Comparison of ENCODE assay signal across 1 cellular context in genomic region chr2:64649013-64649484, GRCh38.
TF ChIP-seq lines count a peak whose summit lies in the region.

No MANE protein-coding gene starts in this region.

TF ChIP-seq in K562, 482 proteins besides CTCF, POLR2A, EP300 and RAD21 (continued from another document and continues in another):
- TF ChIP-seq THAP12 (CRISPR knock-in tag; IDR thresholded peaks at IDR 0.05), result no peak
- TF ChIP-seq HDAC6 (IDR thresholded peaks at IDR 0.05; ENCODE audit: low read depth, low read length), result no peak
- no peak for TF ChIP-seq EZH2 (IDR thresholded peaks at IDR 0.05; ENCODE audit: borderline replicate concordance, low read depth, low read length)
- TF ChIP-seq ZNF212 (CRISPR knock-in tag; IDR thresholded peaks at IDR 0.05), result no peak
- no peak for TF ChIP-seq ZNF76 (CRISPR knock-in tag; IDR thresholded peaks at IDR 0.05; ENCODE audit: borderline replicate concordance)
- TF ChIP-seq ZHX1 (conservative IDR thresholded peaks at IDR 0.05; ENCODE audit: low read length), result no peak
- no peak for TF ChIP-seq TCF15 (CRISPR knock-in tag; IDR thresholded peaks at IDR 0.05)
- peak; percentile 42 to 89; a peak in 3 of 4 replicates for TF ChIP-seq RCOR1 (IDR thresholded peaks at IDR 0.05; ENCODE audit: borderline replicate concordance in 1 of 2, low read depth in 2 of 2, low read length in 2 of 2)
- TF ChIP-seq ZNF23 (CRISPR knock-in tag; IDR thresholded peaks at IDR 0.05), result no peak
- TF ChIP-seq NBN (IDR thresholded peaks at IDR 0.05; ENCODE audit: low read depth), result peak; percentile 64; the same call in 1 of the 2 replicates
- TF ChIP-seq ZEB2 (IDR thresholded peaks at IDR 0.05), result peak; percentile 62; the same call in 1 of the 2 replicates
- TF ChIP-seq ARID4B (CRISPR knock-in tag; IDR thresholded peaks at IDR 0.05), result no peak
- TF ChIP-seq ZBTB34 (CRISPR knock-in tag; IDR thresholded peaks at IDR 0.05), result no peak
- no peak for TF ChIP-seq ZNF449 (CRISPR knock-in tag; IDR thresholded peaks at IDR 0.05)
- no peak for TF ChIP-seq E2F4 (CRISPR knock-in tag; IDR thresholded peaks at IDR 0.05; ENCODE audit: low read depth)
- no peak for TF ChIP-seq FOXP1 (CRISPR knock-in tag; IDR thresholded peaks at IDR 0.05)
- no peak for TF ChIP-seq PRMT5 (CRISPR knock-in tag; IDR thresholded peaks at IDR 0.05)
- TF ChIP-seq OTX1 (CRISPR knock-in tag; IDR thresholded peaks at IDR 0.05), result no peak
- no peak for TF ChIP-seq GABPB2 (CRISPR knock-in tag; conservative IDR thresholded peaks at IDR 0.05)
- TF ChIP-seq PHF21A (IDR thresholded peaks at IDR 0.05; ENCODE audit: borderline replicate concordance, low read depth), result no peak
- no peak for TF ChIP-seq L3MBTL2 (IDR thresholded peaks at IDR 0.05)
- TF ChIP-seq JUN (IDR thresholded peaks at IDR 0.05; ENCODE audit: borderline replicate concordance, low read depth, low read length), result no peak
- TF ChIP-seq JUN (CRISPR knock-in tag; IDR thresholded peaks at IDR 0.05; ENCODE audit: borderline replicate concordance), result no peak
- TF ChIP-seq ZNF121 (CRISPR knock-in tag; conservative IDR thresholded peaks at IDR 0.05), result no peak
- peak; percentile 65 for TF ChIP-seq CCNT2 (IDR thresholded peaks at IDR 0.05; ENCODE audit: borderline replicate concordance, extremely low read depth, insufficient read length, low read depth, low read length)
- no peak for TF ChIP-seq SREBF2 (CRISPR knock-in tag; IDR thresholded peaks at IDR 0.05)
- TF ChIP-seq ZNF12 (CRISPR knock-in tag; IDR thresholded peaks at IDR 0.05), result no peak
- TF ChIP-seq HSF4 (CRISPR knock-in tag; IDR thresholded peaks at IDR 0.05; ENCODE audit: borderline replicate concordance), result no peak
- TF ChIP-seq NELFE (IDR thresholded peaks at IDR 0.05; ENCODE audit: insufficient read depth, insufficient read length), result no peak
- TF ChIP-seq ZNF239 (CRISPR knock-in tag; IDR thresholded peaks at IDR 0.05), result no peak
- peak; percentile 13 for TF ChIP-seq RBBP5 (IDR thresholded peaks at IDR 0.05; ENCODE audit: borderline replicate concordance, insufficient read depth, low read length, poor library complexity, severe bottlenecking)
- no peak for TF ChIP-seq ZNF75A (CRISPR knock-in tag; IDR thresholded peaks at IDR 0.05)
- no peak for TF ChIP-seq CHD2 (IDR thresholded peaks at IDR 0.05; ENCODE audit: low read depth, low read length)
- TF ChIP-seq ZNF133 (CRISPR knock-in tag; IDR thresholded peaks at IDR 0.05), result no peak
- no peak; the same call in 1 of the 2 replicates for TF ChIP-seq MECOM (CRISPR knock-in tag; IDR thresholded peaks at IDR 0.05)
- no peak for TF ChIP-seq DNMT1 (IDR thresholded peaks at IDR 0.05)
- TF ChIP-seq SFPQ (IDR thresholded peaks at IDR 0.05; ENCODE audit: low read depth, low read length), result no peak
- peak in 1 of 2 experiments; percentile 43; a peak in 1 of 4 replicates for TF ChIP-seq ARNT (IDR thresholded peaks at IDR 0.05)
- no peak for TF ChIP-seq HEY1 (CRISPR knock-in tag; IDR thresholded peaks at IDR 0.05; ENCODE audit: borderline replicate concordance)
- no peak for TF ChIP-seq ZNF140 (CRISPR knock-in tag; IDR thresholded peaks at IDR 0.05)
- no peak for TF ChIP-seq ZNF174 (CRISPR knock-in tag; IDR thresholded peaks at IDR 0.05)
- no peak for TF ChIP-seq JUNB (CRISPR knock-in tag; conservative IDR thresholded peaks at IDR 0.05)
- TF ChIP-seq ZNF830 (CRISPR knock-in tag; IDR thresholded peaks at IDR 0.05), result no peak
- peak in 1 of 2 experiments; percentile 56; a peak in 1 of 4 replicates for TF ChIP-seq ZMIZ1 (IDR thresholded peaks at IDR 0.05; ENCODE audit: low read depth in 2 of 2, low read length in 2 of 2)
